In genomic region chr19:55256562-55257460, GRCh38 we compare ENCODE assay signal across 8 cellular contexts. TPM values are rescaled to one million over a fixed set of nuclear protein-coding genes. Genes with fewer than 3 reads are reported as not detected.
A peak's percentile ranks its signal among the peaks of the same experiment; 100 is the strongest.
DNase-seq lines count a peak whose midpoint lies in the region; ATAC-seq and TF ChIP-seq lines count a peak whose summit lies in the region.

No MANE protein-coding gene starts in this region.

- peak overlapping the region; percentile 95 for H3K4me3 Mint-ChIP-seq in HFFc6

- intact Hi-C loops in left ventricle myocardium superior (cut with micrococcal nuclease): no loop called here

- peaks cover 20% of the 10 kb centered on the region; the same call in 1 of the 2 replicates for H3K36me3 Mint-ChIP-seq in HFFc6 (ENCODE audit: low read depth)

- TF ChIP-seq CTCF in HFFc6 (IDR thresholded peaks at IDR 0.05) (no peak), WI38 (IDR thresholded peaks at IDR 0.05; ENCODE audit: low read depth, low read length) (no peak)

- peak overlapping the region; percentile 89 for H3K27ac Mint-ChIP-seq in HFFc6

- H3K27me3 Mint-ChIP-seq in HFFc6 (ENCODE audit: insufficient read depth): no peaks in the 10 kb centered on the region; the same call in 1 of the 2 replicates

- DNase-seq in HFFc6 (no peak), left ventricle myocardium superior (peak; percentile 3), NCI-H1436 treated with DMSO at 0.1 percent for 48 hours (lab: John Stamatoyannopoulos, UW) (no peak), DMS153 treated with DMSO at 0.1 percent for 48 hours (lab: John Stamatoyannopoulos, UW; ENCODE audit: unreplicated experiment) (no peak)
- peak; percentile 45 for DNase-seq in stimulated activated CD8-positive, alpha-beta memory T cell treated with anti-CD3 and anti-CD28 coated beads, Interleukin-4, amount 100 ng/mL, for 48 hours

- H3K4me1 Mint-ChIP-seq in HFFc6 (ENCODE audit: low read depth): peaks cover 52% of the 10 kb centered on the region

- peak overlapping the region; percentile 74 for H3K4me3 ChIP-seq in WI38 (ENCODE audit: low read depth, low read length)

- ATAC-seq in left ventricle myocardium superior (no peak), HG02970 (IDR thresholded peaks at IDR 0.05; ENCODE audit: low FRiP score, unreplicated experiment) (no peak), HG03432 (IDR thresholded peaks at IDR 0.05; ENCODE audit: unreplicated experiment) (no peak)

- no peaks in the 10 kb centered on the region for H3K9me3 Mint-ChIP-seq in HFFc6

RNA-seq across cellular contexts. Expression of gene PPP6R1, which starts 2.0 kb away (rescaled TPM):
- 10 to 100 TPM; 85.8 to 93.7 (median 88.9) TPM for total RNA-seq in HFFc6 (2021; fragmentation: NEBNext Ultra II Directional; extraction: Animal tissue kit (Norgen Biotek cat#: 25700))
- 39.2 TPM for total RNA-seq in left ventricle myocardium superior

RNA-seq across cellular contexts. Expression of gene HSPBP1, which starts 23.1 kb away (rescaled TPM):
- total RNA-seq in HFFc6 (2021; fragmentation: NEBNext Ultra II Directional; extraction: Animal tissue kit (Norgen Biotek cat#: 25700)): 10 to 100 TPM; 37.5 to 43.1 (median 42.5) TPM
- total RNA-seq in left ventricle myocardium superior: 28.6 TPM

RNA-seq across cellular contexts. Expression of gene BRSK1, which starts 27.0 kb away (rescaled TPM):
- total RNA-seq in HFFc6 (2021; fragmentation: NEBNext Ultra II Directional; extraction: Animal tissue kit (Norgen Biotek cat#: 25700)): 10 to 100 TPM; 10.9 to 12.0 (median 11.3) TPM
- total RNA-seq in left ventricle myocardium superior: 1.9 TPM

RNA-seq across cellular contexts. Expression of gene TMEM86B, which starts 28.2 kb away (rescaled TPM):
- total RNA-seq in HFFc6 (2021; fragmentation: NEBNext Ultra II Directional; extraction: Animal tissue kit (Norgen Biotek cat#: 25700)): 1 to 10 TPM; 1.8 to 2.7 (median 2.0) TPM
- total RNA-seq in left ventricle myocardium superior: 1.9 TPM

RNA-seq across cellular contexts. Expression of gene PTPRH, which starts 47.5 kb away (rescaled TPM):
- total RNA-seq in HFFc6 (2021; fragmentation: NEBNext Ultra II Directional; extraction: Animal tissue kit (Norgen Biotek cat#: 25700)): 1 to 10 TPM in 1 of 6 experiments, under 1 TPM in 5; 0.45 to 1.0 (median 0.59) TPM
- total RNA-seq in left ventricle myocardium superior: 0.47 TPM

Comparison
In these comparisons a context has a peak if more than half of its experiments do, and no peak if none do; other contexts are left out.
1. DNase-seq: peak in left ventricle myocardium superior (single experiment) and stimulated activated CD8-positive, alpha-beta memory T cell treated with anti-CD3 and anti-CD28 coated beads, Interleukin-4, amount 100 ng/mL, for 48 hours (single experiment); none in HFFc6 (single experiment), NCI-H1436 treated with DMSO at 0.1 percent for 48 hours (single experiment) and DMS153 treated with DMSO at 0.1 percent for 48 hours (single experiment).